34 cellular contexts compared by ENCODE assay signal in genomic region chr16:62913333-62913732, GRCh38.
"Had no signal": no experiment of that assay in that cellular context is flagged by ENCODE, and none has a peak within 500 bp of the region (broad histone marks: within the 10 kb centered on the region; RNA-seq: fewer than 3 reads in every experiment).

No MANE protein-coding gene starts in this region.

- FAIRE-seq: endometrium, endothelial cell of umbilical vein had no signal

- H3K79me2 ChIP-seq: hepatocyte had no signal

- H3K27ac ChIP-seq: ascending aorta, breast epithelium, cardiac muscle cell, colonic mucosa, epithelial cell of prostate, esophagus squamous epithelium, gastroesophageal sphincter, heart right ventricle, hepatocyte, WERI-Rb-1 had no signal

- H3K4me3 Mint-ChIP-seq: activated B cell treated with CpG ODN at 0.5 μM for 24 hours; activated CD8-positive, alpha-beta memory T cell treated with anti-CD3 and anti-CD28 coated beads, Interleukin-2, amount 10 ng/mL, durations not matched to agents 7 days and 5 days; activated CD8-positive, alpha-beta T cell treated with anti-CD3 and anti-CD28 coated beads, Interleukin-2, amount 10 ng/mL, durations not matched to agents 7 days and 5 days; activated naive CD4-positive, alpha-beta T cell treated with anti-CD3 and anti-CD28 coated beads, Interleukin-2, amount 10 ng/mL, durations not matched to agents 7 days and 5 days; activated naive CD8-positive, alpha-beta T cell treated with anti-CD3 and anti-CD28 coated beads, Interleukin-2, amount 10 ng/mL, durations not matched to agents 7 days and 5 days; activated T-helper 1 cell treated with anti-CD3 and anti-CD28 coated beads, Interleukin-12 subunit alpha, Interleukin-12 subunit beta, Interleukin-2, Interleukin-4 antibody, amounts not matched to agents 30 ng/mL and 10 ng/mL and 1 ng/mL, durations not matched to agents 14 hours and 24 hours and 36 hours; brain; T-helper 2 cell treated with Interferon-gamma antibody and Interleukin-4, amounts not matched to agents 5 μg/mL and 100 μg/mL, for 36 hours had no signal

- H3K4me3 ChIP-seq: ascending aorta, breast epithelium, cardiac muscle cell, colonic mucosa, esophagus squamous epithelium, gastroesophageal sphincter, heart right ventricle, hepatocyte had no signal

- H3K36me3 ChIP-seq: ascending aorta, breast epithelium, cardiac muscle cell, colonic mucosa, esophagus squamous epithelium, gastroesophageal sphincter, heart right ventricle, WERI-Rb-1 had no signal

- H3K27me3 Mint-ChIP-seq: activated B cell treated with CpG ODN at 0.5 μM for 24 hours; activated CD8-positive, alpha-beta memory T cell treated with anti-CD3 and anti-CD28 coated beads, Interleukin-2, amount 10 ng/mL, durations not matched to agents 7 days and 5 days; activated naive CD4-positive, alpha-beta T cell treated with anti-CD3 and anti-CD28 coated beads, Interleukin-2, amount 10 ng/mL, durations not matched to agents 7 days and 5 days; activated naive CD8-positive, alpha-beta T cell treated with anti-CD3 and anti-CD28 coated beads, Interleukin-2, amount 10 ng/mL, durations not matched to agents 7 days and 5 days; brain had no signal

- DNase-seq: activated B cell treated with CpG ODN at 0.5 μM for 24 hours; activated CD4-positive, alpha-beta T cell treated with anti-CD3 and anti-CD28 coated beads for 48 hours; activated CD4-positive, alpha-beta T cell treated with anti-CD3 and anti-CD28 coated beads, Interleukin-2, amount 50 U/mL, for 1 hour; activated CD4-positive, alpha-beta T cell treated with anti-CD3 and anti-CD28 coated beads, Interleukin-2, amount 50 U/mL, for 48 hours; activated CD8-positive, alpha-beta memory T cell treated with anti-CD3 and anti-CD28 coated beads, Interleukin-2, amount 10 ng/mL, durations not matched to agents 7 days and 5 days; activated CD8-positive, alpha-beta memory T cell treated with anti-CD3 and anti-CD28 coated beads, Interleukin-2, amount 50 U/mL, for 4 hours; activated CD8-positive, alpha-beta T cell treated with anti-CD3 and anti-CD28 coated beads, Interleukin-2, amount 10 ng/mL, durations not matched to agents 7 days and 5 days; activated gamma-delta T cell; activated naive CD4-positive, alpha-beta T cell; activated naive CD4-positive, alpha-beta T cell treated with anti-CD3 and anti-CD28 coated beads, Interleukin-2, amount 10 ng/mL, durations not matched to agents 7 days and 5 days; activated naive CD8-positive, alpha-beta T cell treated with anti-CD3 and anti-CD28 coated beads, Interleukin-2, amount 10 ng/mL, durations not matched to agents 7 days and 5 days; activated T-cell treated with anti-CD3 and anti-CD28 coated beads, Interleukin-2, amount 50 U/mL, for 1 hour; activated T-cell treated with anti-CD3 and anti-CD28 coated beads, Interleukin-2, amount 50 U/mL, for 48 hours; central memory CD4-positive, alpha-beta T cell; cerebellar nuclear complex; colonic mucosa; effector CD8-positive, alpha-beta T cell; esophagus squamous epithelium; foreskin melanocyte; heart right ventricle; T1000; WERI-Rb-1 had no signal

- H3K4me2 ChIP-seq: hepatocyte had no signal

- H2AFZ ChIP-seq: hepatocyte had no signal

- H3K36me3 Mint-ChIP-seq: activated CD8-positive, alpha-beta memory T cell treated with anti-CD3 and anti-CD28 coated beads, Interleukin-2, amount 10 ng/mL, durations not matched to agents 7 days and 5 days; activated naive CD4-positive, alpha-beta T cell treated with anti-CD3 and anti-CD28 coated beads, Interleukin-2, amount 10 ng/mL, durations not matched to agents 7 days and 5 days; activated naive CD8-positive, alpha-beta T cell treated with anti-CD3 and anti-CD28 coated beads, Interleukin-2, amount 10 ng/mL, durations not matched to agents 7 days and 5 days; brain had no signal

- H3K27me3 ChIP-seq: ascending aorta, breast epithelium, cardiac muscle cell, colonic mucosa, esophagus squamous epithelium, gastroesophageal sphincter, heart right ventricle, hepatocyte had no signal

- H3K4me1 ChIP-seq: ascending aorta, breast epithelium, colonic mucosa, esophagus squamous epithelium, gastroesophageal sphincter, heart right ventricle had no signal

- H3K27ac Mint-ChIP-seq: activated B cell treated with CpG ODN at 0.5 μM for 24 hours; activated CD8-positive, alpha-beta memory T cell treated with anti-CD3 and anti-CD28 coated beads, Interleukin-2, amount 10 ng/mL, durations not matched to agents 7 days and 5 days; activated CD8-positive, alpha-beta T cell treated with anti-CD3 and anti-CD28 coated beads, Interleukin-2, amount 10 ng/mL, durations not matched to agents 7 days and 5 days; activated naive CD4-positive, alpha-beta T cell treated with anti-CD3 and anti-CD28 coated beads, Interleukin-2, amount 10 ng/mL, durations not matched to agents 7 days and 5 days; activated naive CD4-positive, alpha-beta T cell treated with anti-CD3 and anti-CD28 coated beads, Interleukin-2, amount 50 U/mL, for 72 hours; activated naive CD8-positive, alpha-beta T cell treated with anti-CD3 and anti-CD28 coated beads, Interleukin-2, amount 10 ng/mL, durations not matched to agents 7 days and 5 days; activated T-helper 1 cell treated with anti-CD3 and anti-CD28 coated beads, Interleukin-12 subunit alpha, Interleukin-12 subunit beta, Interleukin-2, Interleukin-4 antibody, amounts not matched to agents 30 ng/mL and 10 ng/mL and 1 ng/mL, durations not matched to agents 14 hours and 24 hours and 36 hours; brain; T-helper 2 cell treated with Interferon-gamma antibody and Interleukin-4, amounts not matched to agents 5 μg/mL and 100 μg/mL, for 36 hours had no signal

- H3K4me1 Mint-ChIP-seq: activated B cell treated with CpG ODN at 0.5 μM for 24 hours; activated CD8-positive, alpha-beta memory T cell treated with anti-CD3 and anti-CD28 coated beads, Interleukin-2, amount 10 ng/mL, durations not matched to agents 7 days and 5 days; activated naive CD4-positive, alpha-beta T cell treated with anti-CD3 and anti-CD28 coated beads, Interleukin-2, amount 10 ng/mL, durations not matched to agents 7 days and 5 days; activated naive CD8-positive, alpha-beta T cell treated with anti-CD3 and anti-CD28 coated beads, Interleukin-2, amount 10 ng/mL, durations not matched to agents 7 days and 5 days had no signal

- H3K9me3 ChIP-seq: ascending aorta, breast epithelium, colonic mucosa, esophagus squamous epithelium, gastroesophageal sphincter, heart right ventricle had no signal
